In genomic region chr13:66264976-66265375, GRCh38 we compare ENCODE assay signal across 22 cellular contexts.
DNase-seq lines count a peak whose midpoint lies in the region; ATAC-seq and TF ChIP-seq lines count a peak whose summit lies in the region.
"Had no signal": no experiment of that assay in that cellular context is flagged by ENCODE, and none has a peak within 500 bp of the region (broad histone marks: within the 10 kb centered on the region; RNA-seq: fewer than 3 reads in every experiment).

No MANE protein-coding gene starts in this region.

- DNase-seq in A673 (ENCODE audit: low spot score) (peak; percentile 2), astrocyte of the cerebellum (ENCODE audit: low read depth) (peak; percentile 63), fibroblast of gingiva (ENCODE audit: low read depth) (peak; percentile 7), DMS114 treated with DMSO at 0.1 percent for 48 hours (lab: John Stamatoyannopoulos, UW; ENCODE audit: unreplicated experiment) (no peak), OCI-LY7 (ENCODE audit: low spot score) (no peak), esophagus squamous epithelium (lab: John Stamatoyannopoulos, UW) (no peak)
- DNase-seq: activated naive CD4-positive, alpha-beta T cell treated with Interleukin-2 at 50 U/mL for 16 hours; Calu3; gastrocnemius medialis; GM23248; NCI-H1092 treated with DMSO at 0.1 percent for 48 hours; NCI-H82; Peyer's patch; sigmoid colon; stimulated activated naive B cell treated with anti-CD40 and anti-IgM and Interleukin-4, amounts not matched to agents 10 μg/mL and 1 μg/mL and 100 μg/mL, for 72 hours; tibial artery had no signal

- H3K79me2 ChIP-seq in OCI-LY7 (ENCODE audit: insufficient read depth, low read depth, low read length) = no peaks in the 10 kb centered on the region

- peak overlapping the region; percentile 42 for H2AFZ ChIP-seq in neuron (ENCODE audit: low read depth, low read length)
- H2AFZ ChIP-seq in OCI-LY7 (ENCODE audit: low read length) = no peak overlapping the region
- H2AFZ ChIP-seq: GM23248 had no signal

- in situ Hi-C loops in astrocyte of the cerebellum (cut with HindIII; ENCODE audit: low sequenced_read_pairs) = no loop called here

- H3K27me3 ChIP-seq in A673 (replicated peaks; ENCODE audit: insufficient read depth, low read depth, low read length, poor library complexity) = no peaks in the 10 kb centered on the region
- no peaks in the 10 kb centered on the region for H3K27me3 ChIP-seq in neuron (ENCODE audit: insufficient read depth, low read length)
- H3K27me3 ChIP-seq in esophagus squamous epithelium = no peaks in the 10 kb centered on the region
- H3K27me3 ChIP-seq: BLaER1, gastrocnemius medialis, Peyer's patch, sigmoid colon, SJSA1, tibial artery had no signal

- no peak for TF ChIP-seq CTCF in A673 (conservative IDR thresholded peaks at IDR 0.05; ENCODE audit: low read depth, low read length)
- no peak for TF ChIP-seq CTCF in astrocyte of the cerebellum (IDR thresholded peaks at IDR 0.05; ENCODE audit: low read depth, low read length, missing control alignments)
- TF ChIP-seq CTCF in OCI-LY7 (conservative IDR thresholded peaks at IDR 0.05; ENCODE audit: low read length) = no peak
- no peak for TF ChIP-seq CTCF in esophagus squamous epithelium (IDR thresholded peaks at IDR 0.05)

- H3K36me3 ChIP-seq in A673 (ENCODE audit: insufficient read depth, low read length, poor library complexity, severe bottlenecking) = no peaks in the 10 kb centered on the region
- H3K36me3 ChIP-seq in neuron (ENCODE audit: insufficient read depth, low read length) = no peaks in the 10 kb centered on the region
- H3K36me3 ChIP-seq in OCI-LY7 (ENCODE audit: insufficient read depth, low read length) = no peaks in the 10 kb centered on the region
- no peaks in the 10 kb centered on the region for H3K36me3 ChIP-seq in esophagus squamous epithelium
- H3K36me3 ChIP-seq: BLaER1, gastrocnemius medialis, Peyer's patch, sigmoid colon, SJSA1, tibial artery had no signal

- H3K9me2 ChIP-seq in OCI-LY7 (ENCODE audit: insufficient read depth, low read length) = no peaks in the 10 kb centered on the region

- POLR2A ChIA-PET in A673 (lab: Charles Lee; ENCODE audit: low non-redundant PET) = no interaction called here
- POLR2A ChIA-PET in OCI-LY7 (lab: Charles Lee) = interaction anchor here (0.6 to 1.9 kb wide), 6 partner anchors 9 to 161 kb away, joined by 3 to 7 read pairs (median 4); no protein-coding TSS in a partner anchor

- H3K4me1 ChIP-seq in A673 (ENCODE audit: insufficient read depth, low read length, poor library complexity, severe bottlenecking) = no peaks in the 10 kb centered on the region
- H3K4me1 ChIP-seq in neuron (ENCODE audit: insufficient read depth, low read length) = peaks cover 22% of the 10 kb centered on the region
- no peaks in the 10 kb centered on the region for H3K4me1 ChIP-seq in OCI-LY7 (ENCODE audit: insufficient read depth, low read length, poor library complexity, severe bottlenecking)
- no peaks in the 10 kb centered on the region for H3K4me1 ChIP-seq in esophagus squamous epithelium
- H3K4me1 ChIP-seq: BLaER1, gastrocnemius medialis, Peyer's patch, SJSA1, tibial artery had no signal

- intact Hi-C loops in A673 (cut with micrococcal nuclease; ENCODE audit: unreplicated experiment) (no loop called here), OCI-LY7 (cut with micrococcal nuclease; ENCODE audit: unreplicated experiment) (no loop called here), esophagus squamous epithelium (cut with DNase I) (no loop called here)

- H3K27ac ChIP-seq in A673 (ENCODE audit: low read depth, low read length, poor library complexity, severe bottlenecking) (no peak overlapping the region), OCI-LY7 (ENCODE audit: low read depth, low read length, poor library complexity, severe bottlenecking) (no peak overlapping the region), esophagus squamous epithelium (no peak overlapping the region)
- H3K27ac ChIP-seq: BLaER1, coronary artery, gastrocnemius medialis, GM23248, Peyer's patch, sigmoid colon, SJSA1, tibial artery had no signal

- H4K20me1 ChIP-seq in OCI-LY7 (ENCODE audit: insufficient read depth, low read length) = no peaks in the 10 kb centered on the region
- H4K20me1 ChIP-seq: BLaER1 had no signal

- no peak for ATAC-seq in HG03039 (IDR thresholded peaks at IDR 0.05; ENCODE audit: unreplicated experiment)
- ATAC-seq: gastrocnemius medialis; left lobe of liver; stimulated activated naive B cell treated with anti-CD40 and anti-IgM and Interleukin-4, amounts not matched to agents 10 μg/mL and 1 μg/mL and 100 μg/mL, for 72 hours had no signal

- no peak overlapping the region for H3K4me2 ChIP-seq in OCI-LY7 (ENCODE audit: low read length)
- H3K4me2 ChIP-seq: BLaER1 had no signal

- 46 to 51% methylated on average over 6 of the region's 6 CpGs for WGBS in esophagus squamous epithelium, 2 donors

- H3K9me3 ChIP-seq in A673 (ENCODE audit: low read depth, low read length, poor library complexity, severe bottlenecking) = peaks cover 4% of the 10 kb centered on the region
- no peaks in the 10 kb centered on the region for H3K9me3 ChIP-seq in neuron (ENCODE audit: low read length)
- no peaks in the 10 kb centered on the region for H3K9me3 ChIP-seq in OCI-LY7 (ENCODE audit: low read length)
- H3K9me3 ChIP-seq in esophagus squamous epithelium = peaks cover 0 to 7% (median 0%) of the 10 kb centered on the region in 3 donors
- H3K9me3 ChIP-seq: BLaER1, gastrocnemius medialis, Peyer's patch, sigmoid colon, SJSA1 had no signal

- no peak overlapping the region for H3K4me3 ChIP-seq in A673 (ENCODE audit: low read depth, low read length, poor library complexity, severe bottlenecking)
- peak overlapping the region; percentile 2 for H3K4me3 ChIP-seq in astrocyte of the cerebellum (ENCODE audit: low read depth, low read length)
- H3K4me3 ChIP-seq in neuron (ENCODE audit: low read length) = peak overlapping the region; percentile 36
- H3K4me3 ChIP-seq in OCI-LY7 (ENCODE audit: low read depth, low read length, poor library complexity, severe bottlenecking) = no peak overlapping the region
- H3K4me3 ChIP-seq in esophagus squamous epithelium = no peak overlapping the region
- H3K4me3 ChIP-seq: BLaER1, coronary artery, gastrocnemius medialis, GM23248, Peyer's patch, sigmoid colon, SJSA1, tibial artery had no signal

- TF ChIP-seq POLR2A in esophagus squamous epithelium (IDR thresholded peaks at IDR 0.05) = no peak

- CTCF ChIA-PET in A673 (lab: Charles Lee) = no interaction called here
- CTCF ChIA-PET in OCI-LY7 (lab: Charles Lee; ENCODE audit: unreplicated experiment) = no interaction called here

- no TSS peak for BruUV-seq in A673 (replicated peaks; lab: Mats Ljungman, UMichigan)
- no TSS peak for BruUV-seq in OCI-LY7 (replicated peaks; lab: Mats Ljungman, UMichigan)

Comparison
In these comparisons a context has a peak if more than half of its experiments do, and no peak if none do; other contexts are left out.
1. DNase-seq: peak in A673 (single experiment), astrocyte of the cerebellum (single experiment) and fibroblast of gingiva (single experiment); none in DMS114 treated with DMSO at 0.1 percent for 48 hours (single experiment), OCI-LY7 (single experiment) and esophagus squamous epithelium (single experiment).
2. H3K4me3 ChIP-seq: peak in astrocyte of the cerebellum (single experiment) and neuron (single experiment); none in A673 (single experiment), OCI-LY7 (single experiment) and esophagus squamous epithelium (0 of 4).